ENCODE assay signal across 16 cellular contexts in the genomic region with DNA sequence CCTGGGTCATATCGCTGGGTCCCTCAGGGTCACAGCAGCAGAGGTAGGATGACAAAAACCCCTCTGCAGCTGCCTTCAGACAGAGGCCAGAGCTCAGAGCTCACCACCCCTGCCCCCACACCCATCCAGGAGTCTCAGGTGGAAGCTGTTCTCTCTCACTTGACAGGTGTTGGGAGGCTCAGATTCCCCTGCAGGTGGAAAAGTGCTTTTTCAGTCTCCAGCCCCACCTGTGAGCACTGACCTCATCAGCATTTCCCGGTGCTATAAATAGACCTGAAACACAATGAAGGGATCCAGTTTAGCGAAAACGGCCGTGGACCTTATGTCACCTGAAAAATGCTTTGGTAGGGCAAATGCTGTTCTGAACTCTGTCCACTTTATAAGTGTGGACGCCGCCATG.
DNase-seq lines count a peak whose midpoint lies in the region; ATAC-seq lines count a peak whose summit lies in the region.
"Had no signal": no experiment of that assay in that cellular context is flagged by ENCODE, and none has a peak within 500 bp of the region (broad histone marks: within the 10 kb centered on the region; RNA-seq: fewer than 3 reads in every experiment).

No MANE protein-coding gene starts in this region.

- intact Hi-C loops in sciatic nerve (cut with DNase I), result no loop called here

- no peak for ATAC-seq in sciatic nerve
- ATAC-seq: CD8-positive, alpha-beta T cell; heart right ventricle had no signal

- peak; percentile 22 for DNase-seq in activated effector memory CD4-positive, alpha-beta T cell treated with anti-CD3 and anti-CD28 coated beads, Interleukin-2, amount 50 U/mL, for 16 hours
- DNase-seq in activated effector memory CD4-positive, alpha-beta T cell treated with Interleukin-2 at 50 U/mL for 16 hours, result no peak
- DNase-seq in NCI-H2029 treated with DMSO at 0.1 percent for 48 hours (lab: John Stamatoyannopoulos, UW), result peak; percentile 65
- DNase-seq in RPMI8226, result peak; percentile 94
- peak; percentile 15 for DNase-seq in sciatic nerve (ENCODE audit: low spot score)
- DNase-seq in NCI-H2081 (lab: John Stamatoyannopoulos, UW), result no peak
- no peak for DNase-seq in AG08395 (ENCODE audit: low spot score)
- no peak for DNase-seq in NCI-H1436 (lab: John Stamatoyannopoulos, UW)
- DNase-seq: activated CD4-positive, alpha-beta T cell treated with anti-CD3 and anti-CD28 coated beads, Interleukin-2, amount 50 U/mL, for 1 hour; CD8-positive, alpha-beta T cell; heart right ventricle; NCI-H1105; NCI-H524; OCI-M1; stimulated activated CD4-positive, alpha-beta T cell treated with anti-CD3 and anti-CD28 coated beads, Interleukin-4, amount 100 ng/mL, for 24 hours; transverse colon had no signal

Comparison
In these comparisons a context has a peak if more than half of its experiments do, and no peak if none do; other contexts are left out.
1. DNase-seq: peak in activated effector memory CD4-positive, alpha-beta T cell treated with anti-CD3 and anti-CD28 coated beads, Interleukin-2, amount 50 U/mL, for 16 hours (single experiment), NCI-H2029 treated with DMSO at 0.1 percent for 48 hours (single experiment), RPMI8226 (single experiment) and sciatic nerve (single experiment); none in activated effector memory CD4-positive, alpha-beta T cell treated with Interleukin-2 at 50 U/mL for 16 hours (single experiment), NCI-H2081 (0 of 2), AG08395 (single experiment) and NCI-H1436 (single experiment).